8 cellular contexts compared by ENCODE assay signal in the genomic region with DNA sequence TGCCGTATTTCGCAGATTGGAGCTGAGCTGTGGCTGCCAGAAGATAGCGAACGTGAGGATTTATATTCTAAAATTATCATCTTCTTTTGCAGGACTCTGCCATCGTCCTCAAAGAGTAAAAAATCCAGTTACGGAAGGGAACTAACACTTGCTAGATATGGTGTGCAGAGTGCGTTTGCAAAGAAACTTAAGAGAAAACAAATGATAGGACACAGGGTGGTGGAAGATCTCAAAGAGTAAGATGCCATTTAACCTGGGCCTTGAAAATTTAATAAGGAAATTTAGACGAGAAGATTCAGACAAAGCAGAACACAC. TPM values are rescaled to one million over a fixed set of nuclear protein-coding genes. Genes with fewer than 3 reads are reported as not detected.
DNase-seq lines count a peak whose midpoint lies in the region; ATAC-seq and TF ChIP-seq lines count a peak whose summit lies in the region.

No MANE protein-coding gene starts in this region.

- intact Hi-C loops in activated T-helper 2 cell treated with anti-CD3 and anti-CD28 coated beads, Interferon-gamma antibody, Interleukin-2, Interleukin-4, amounts not matched to agents 10 μg/mL and 5 μg/mL and 100 μg/mL, durations not matched to agents 14 hours and 24 hours and 36 hours (cut with micrococcal nuclease) = loop anchor here (1.0 to 2.0 kb wide), 2 partner anchors 181 to 406 kb away; partner anchors contain the start of gene AP1AR

- H3K27ac ChIP-seq in CD4-positive, CD25-positive, alpha-beta regulatory T cell (ENCODE audit: insufficient read depth, low read length, poor library complexity, severe bottlenecking) = peak overlapping the region; percentile 99

- peaks cover under 1% of the 10 kb centered on the region for H3K36me3 ChIP-seq in CD4-positive, CD25-positive, alpha-beta regulatory T cell (ENCODE audit: control insufficient read depth, insufficient read depth, low read length)
- H3K36me3 ChIP-seq in mucosa of stomach (ENCODE audit: control insufficient read depth, insufficient read depth, low read length) = no peaks in the 10 kb centered on the region

- H3K4me3 Mint-ChIP-seq in CD4-positive, CD25-positive, alpha-beta regulatory T cell = no peak overlapping the region
- no peak overlapping the region for H3K4me3 Mint-ChIP-seq in activated T-cell treated with anti-CD3 and anti-CD28 coated beads, Interleukin-2, amount 50 U/mL, for 72 hours
- H3K4me3 Mint-ChIP-seq in activated T-helper 2 cell treated with anti-CD3 and anti-CD28 coated beads, Interferon-gamma antibody, Interleukin-2, Interleukin-4, amounts not matched to agents 10 μg/mL and 5 μg/mL and 100 μg/mL, durations not matched to agents 14 hours and 24 hours and 36 hours (ENCODE audit: low read depth) = no peak overlapping the region

- no peak for DNase-seq in CD4-positive, CD25-positive, alpha-beta regulatory T cell
- DNase-seq in cardiac fibroblast (ENCODE audit: low read depth in 2 of 2) (no peak), Kasumi-1 (lab: John Stamatoyannopoulos, UW) (no peak), HT-29 (ENCODE audit: low spot score) (no peak)
- no peak for DNase-seq in activated T-cell treated with anti-CD3 and anti-CD28 coated beads, Interleukin-2, amount 50 U/mL, for 72 hours
- no peak for DNase-seq in activated T-helper 2 cell treated with anti-CD3 and anti-CD28 coated beads, Interferon-gamma antibody, Interleukin-2, Interleukin-4, amounts not matched to agents 10 μg/mL and 5 μg/mL and 100 μg/mL, durations not matched to agents 14 hours and 24 hours and 36 hours (ENCODE audit: low spot score)

- no peak for ATAC-seq in CD4-positive, CD25-positive, alpha-beta regulatory T cell (ENCODE audit: low read depth in 2 of 2)
- peak; percentile 0 for ATAC-seq in HG03342 (IDR thresholded peaks at IDR 0.05; ENCODE audit: unreplicated experiment)
- no peak for ATAC-seq in activated T-cell treated with anti-CD3 and anti-CD28 coated beads, Interleukin-2, amount 50 U/mL, for 72 hours (replicated peaks in 1 of 2)

- H3K27me3 ChIP-seq in CD4-positive, CD25-positive, alpha-beta regulatory T cell (ENCODE audit: control insufficient read depth, insufficient read depth, low read length) = no peaks in the 10 kb centered on the region
- H3K27me3 ChIP-seq in mucosa of stomach (ENCODE audit: control insufficient read depth, insufficient read depth, low read length) = no peaks in the 10 kb centered on the region

- peaks cover 16% of the 10 kb centered on the region for H3K4me1 ChIP-seq in CD4-positive, CD25-positive, alpha-beta regulatory T cell (ENCODE audit: control insufficient read depth, insufficient read depth, low read length, poor library complexity, severe bottlenecking)
- H3K4me1 ChIP-seq in mucosa of stomach (ENCODE audit: control insufficient read depth, insufficient read depth, low read length) = peaks cover 7% of the 10 kb centered on the region

- H3K27me3 Mint-ChIP-seq in CD4-positive, CD25-positive, alpha-beta regulatory T cell = no peaks in the 10 kb centered on the region
- H3K27me3 Mint-ChIP-seq in activated T-cell treated with anti-CD3 and anti-CD28 coated beads, Interleukin-2, amount 50 U/mL, for 72 hours (ENCODE audit: low read depth) = no peaks in the 10 kb centered on the region
- no peaks in the 10 kb centered on the region for H3K27me3 Mint-ChIP-seq in activated T-helper 2 cell treated with anti-CD3 and anti-CD28 coated beads, Interferon-gamma antibody, Interleukin-2, Interleukin-4, amounts not matched to agents 10 μg/mL and 5 μg/mL and 100 μg/mL, durations not matched to agents 14 hours and 24 hours and 36 hours (ENCODE audit: low read depth)

- peaks cover 17% of the 10 kb centered on the region for H3K36me3 Mint-ChIP-seq in CD4-positive, CD25-positive, alpha-beta regulatory T cell
- H3K36me3 Mint-ChIP-seq in activated T-cell treated with anti-CD3 and anti-CD28 coated beads, Interleukin-2, amount 50 U/mL, for 72 hours (ENCODE audit: insufficient read depth in 2 of 2) = peaks cover 0 to 6% of the 10 kb centered on the region in 2 donors
- peaks cover 10% of the 10 kb centered on the region for H3K36me3 Mint-ChIP-seq in activated T-helper 2 cell treated with anti-CD3 and anti-CD28 coated beads, Interferon-gamma antibody, Interleukin-2, Interleukin-4, amounts not matched to agents 10 μg/mL and 5 μg/mL and 100 μg/mL, durations not matched to agents 14 hours and 24 hours and 36 hours (ENCODE audit: low read depth)

- no peak overlapping the region for H3K27ac Mint-ChIP-seq in CD4-positive, CD25-positive, alpha-beta regulatory T cell
- no peak overlapping the region for H3K27ac Mint-ChIP-seq in activated T-cell treated with anti-CD3 and anti-CD28 coated beads, Interleukin-2, amount 50 U/mL, for 72 hours
- no peak overlapping the region for H3K27ac Mint-ChIP-seq in activated T-helper 2 cell treated with anti-CD3 and anti-CD28 coated beads, Interferon-gamma antibody, Interleukin-2, Interleukin-4, amounts not matched to agents 10 μg/mL and 5 μg/mL and 100 μg/mL, durations not matched to agents 14 hours and 24 hours and 36 hours

- H3K9ac ChIP-seq in mucosa of stomach (ENCODE audit: low read length) = peak overlapping the region; percentile 80

- H3K4me3 ChIP-seq in CD4-positive, CD25-positive, alpha-beta regulatory T cell (ENCODE audit: low read depth, low read length) = peak overlapping the region; percentile 96
- H3K4me3 ChIP-seq in cardiac fibroblast (replicated peaks in 1 of 2; ENCODE audit: low read depth in 2 of 2, low read length in 2 of 2) (peak overlapping the region; percentile 74 to 91), mucosa of stomach (ENCODE audit: low read length) (peak overlapping the region; percentile 85)

- H3K9me3 Mint-ChIP-seq in CD4-positive, CD25-positive, alpha-beta regulatory T cell = peaks cover 0 to 2% (median 0%) of the 10 kb centered on the region in 7 donors
- no peaks in the 10 kb centered on the region for H3K9me3 Mint-ChIP-seq in activated T-cell treated with anti-CD3 and anti-CD28 coated beads, Interleukin-2, amount 50 U/mL, for 72 hours
- H3K9me3 Mint-ChIP-seq in activated T-helper 2 cell treated with anti-CD3 and anti-CD28 coated beads, Interferon-gamma antibody, Interleukin-2, Interleukin-4, amounts not matched to agents 10 μg/mL and 5 μg/mL and 100 μg/mL, durations not matched to agents 14 hours and 24 hours and 36 hours = no peaks in the 10 kb centered on the region

- peaks cover 6 to 26% (median 25%) of the 10 kb centered on the region in 4 donors for H3K4me1 Mint-ChIP-seq in CD4-positive, CD25-positive, alpha-beta regulatory T cell
- peaks cover 47% of the 10 kb centered on the region for H3K4me1 Mint-ChIP-seq in activated T-cell treated with anti-CD3 and anti-CD28 coated beads, Interleukin-2, amount 50 U/mL, for 72 hours (ENCODE audit: low read depth)
- peaks cover 30% of the 10 kb centered on the region for H3K4me1 Mint-ChIP-seq in activated T-helper 2 cell treated with anti-CD3 and anti-CD28 coated beads, Interferon-gamma antibody, Interleukin-2, Interleukin-4, amounts not matched to agents 10 μg/mL and 5 μg/mL and 100 μg/mL, durations not matched to agents 14 hours and 24 hours and 36 hours (ENCODE audit: low read depth)

- H3K9me3 ChIP-seq in CD4-positive, CD25-positive, alpha-beta regulatory T cell (ENCODE audit: control insufficient read depth in 2 of 2, low read length in 2 of 2) = no peaks in the 10 kb centered on the region
- no peaks in the 10 kb centered on the region for H3K9me3 ChIP-seq in mucosa of stomach (ENCODE audit: control insufficient read depth, low read length)

- no peak for TF ChIP-seq CTCF in cardiac fibroblast (IDR thresholded peaks at IDR 0.05; ENCODE audit: low read depth, low read length)

RNA-seq across cellular contexts. Expression of gene LARP7, which starts 0.6 kb away (rescaled TPM):
- total RNA-seq in CD4-positive, CD25-positive, alpha-beta regulatory T cell = 44.9 TPM
- 10 to 100 TPM; 27.7 to 34.7 (median 30.0) TPM for polyA plus RNA-seq in CD4-positive, CD25-positive, alpha-beta regulatory T cell
- 10 to 100 TPM; 45.7 to 49.1 TPM for total RNA-seq in activated T-cell treated with anti-CD3 and anti-CD28 coated beads, Interleukin-2, amount 50 U/mL, for 72 hours
- 12.2 and 17.3 TPM in 2 replicates for total RNA-seq in HT-29 (2014; rRNA removed; shearing (Covaris generic))
- 44.0 and 45.3 TPM in 2 replicates for total RNA-seq in activated T-helper 2 cell treated with anti-CD3 and anti-CD28 coated beads, Interferon-gamma antibody, Interleukin-2, Interleukin-4, amounts not matched to agents 10 μg/mL and 5 μg/mL and 100 μg/mL, durations not matched to agents 14 hours and 24 hours and 36 hours

RNA-seq across cellular contexts. Expression of gene ZGRF1, which starts 0.8 kb away (rescaled TPM):
- 9.3 TPM for total RNA-seq in CD4-positive, CD25-positive, alpha-beta regulatory T cell
- 1 to 10 TPM in 3 of 4 donors, under 1 TPM in 1; 0.53 to 2.0 (median 1.6) TPM for polyA plus RNA-seq in CD4-positive, CD25-positive, alpha-beta regulatory T cell
- total RNA-seq in activated T-cell treated with anti-CD3 and anti-CD28 coated beads, Interleukin-2, amount 50 U/mL, for 72 hours = 10 to 100 TPM; 52.5 to 58.1 TPM
- total RNA-seq in HT-29 (2014; rRNA removed; shearing (Covaris generic)) = 3.8 and 4.6 TPM in 2 replicates
- 30.0 and 30.4 TPM in 2 replicates for total RNA-seq in activated T-helper 2 cell treated with anti-CD3 and anti-CD28 coated beads, Interferon-gamma antibody, Interleukin-2, Interleukin-4, amounts not matched to agents 10 μg/mL and 5 μg/mL and 100 μg/mL, durations not matched to agents 14 hours and 24 hours and 36 hours
